1 cellular context compared by ENCODE assay signal in genomic region chr2:165469417-165469816, GRCh38.
TF ChIP-seq lines count a peak whose summit lies in the region.

A gene with protein sequence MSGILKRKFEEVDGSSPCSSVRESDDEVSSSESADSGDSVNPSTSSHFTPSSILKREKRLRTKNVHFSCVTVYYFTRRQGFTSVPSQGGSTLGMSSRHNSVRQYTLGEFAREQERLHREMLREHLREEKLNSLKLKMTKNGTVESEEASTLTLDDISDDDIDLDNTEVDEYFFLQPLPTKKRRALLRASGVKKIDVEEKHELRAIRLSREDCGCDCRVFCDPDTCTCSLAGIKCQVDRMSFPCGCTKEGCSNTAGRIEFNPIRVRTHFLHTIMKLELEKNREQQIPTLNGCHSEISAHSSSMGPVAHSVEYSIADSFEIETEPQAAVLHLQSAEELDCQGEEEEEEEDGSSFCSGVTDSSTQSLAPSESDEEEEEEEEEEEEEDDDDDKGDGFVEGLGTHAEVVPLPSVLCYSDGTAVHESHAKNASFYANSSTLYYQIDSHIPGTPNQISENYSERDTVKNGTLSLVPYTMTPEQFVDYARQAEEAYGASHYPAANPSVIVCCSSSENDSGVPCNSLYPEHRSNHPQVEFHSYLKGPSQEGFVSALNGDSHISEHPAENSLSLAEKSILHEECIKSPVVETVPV (plus strand): TSS chr2:165469698. CDS start chr2:165595066, 125,368 bp downstream.

TF ChIP-seq in SK-N-SH, 30 proteins besides CTCF, POLR2A, EP300 and RAD21 (continued from another document):
- TF ChIP-seq NFIC (IDR thresholded peaks at IDR 0.05; ENCODE audit: borderline replicate concordance) = no peak
- no peak for TF ChIP-seq REST (IDR thresholded peaks at IDR 0.05; ENCODE audit: low read depth, low read length)
- no peak for TF ChIP-seq RCOR1 (IDR thresholded peaks at IDR 0.05; ENCODE audit: low read length)
- no peak for TF ChIP-seq RXRA (IDR thresholded peaks at IDR 0.05; ENCODE audit: borderline replicate concordance, low read depth)
- TF ChIP-seq IRF3 (IDR thresholded peaks at IDR 0.05; ENCODE audit: low read depth, low read length) = no peak
- peak; percentile 52 for TF ChIP-seq NRF1 (IDR thresholded peaks at IDR 0.05; ENCODE audit: low read depth, low read length)
- TF ChIP-seq EZH2phosphoT487 (IDR thresholded peaks at IDR 0.05; ENCODE audit: borderline replicate concordance, low read depth) = no peak
- TF ChIP-seq PBX3 (IDR thresholded peaks at IDR 0.05) = peak; percentile 91
TF ChIP-seq in SK-N-SH: peak in this region for 10.
